ENCODE assay signal across 29 cellular contexts in genomic region chr6:29679962-29680361, GRCh38. TPM values are rescaled to one million over a fixed set of nuclear protein-coding genes. Genes with fewer than 3 reads are reported as not detected.
DNase-seq lines count a peak whose midpoint lies in the region; ATAC-seq, FAIRE-seq and TF ChIP-seq lines count a peak whose summit lies in the region.
"Had no signal": no experiment of that assay in that cellular context is flagged by ENCODE, and none has a peak within 500 bp of the region (broad histone marks: within the 10 kb centered on the region; RNA-seq: fewer than 3 reads in every experiment).

No MANE protein-coding gene starts in this region.

- no peak for ATAC-seq in T-helper 17 cell
- no peak for ATAC-seq in HG02884 (IDR thresholded peaks at IDR 0.05; ENCODE audit: unreplicated experiment)
- no peak for ATAC-seq in HG03097 (IDR thresholded peaks at IDR 0.05; ENCODE audit: low FRiP score, unreplicated experiment)
- ATAC-seq: A549; activated CD8-positive, alpha-beta T cell treated with anti-CD3 and anti-CD28 coated beads, Interleukin-2, amount 10 ng/mL, durations not matched to agents 7 days and 5 days had no signal

- peaks cover 7% of the 10 kb centered on the region for H3K4me1 Mint-ChIP-seq in T-helper 2 cell treated with Interferon-gamma antibody and Interleukin-4, amounts not matched to agents 5 μg/mL and 100 μg/mL, for 36 hours (ENCODE audit: low read depth)
- peaks cover 17% of the 10 kb centered on the region for H3K4me1 Mint-ChIP-seq in T-helper 17 cell

- no peak for DNase-seq in T-helper 2 cell treated with Interferon-gamma antibody and Interleukin-4, amounts not matched to agents 5 μg/mL and 100 μg/mL, for 36 hours (ENCODE audit: low spot score)
- no peak for DNase-seq in T-helper 2 cell
- no peak for DNase-seq in T-helper 17 cell
- DNase-seq in H1 (ENCODE audit: low read depth in 1 of 2, low spot score in 2 of 2) = no peak
- peak; percentile 74 to 75 for DNase-seq in trophoblast cell
- no peak for DNase-seq in DMS79 treated with DMSO at 0.1 percent for 48 hours (lab: John Stamatoyannopoulos, UW)
- DNase-seq: activated CD8-positive, alpha-beta T cell treated with anti-CD3 and anti-CD28 coated beads, Interleukin-2, amount 10 ng/mL, durations not matched to agents 7 days and 5 days; activated naive CD4-positive, alpha-beta T cell treated with anti-CD3 and anti-CD28 coated beads, Interleukin-2, amount 10 ng/mL, durations not matched to agents 7 days and 5 days; activated T-cell treated with anti-CD3 and anti-CD28 coated beads, Interleukin-2, amount 50 U/mL, for 24 hours; BE2C; Caco-2; EL; HFFc6; NCI-H1417 treated with DMSO at 0.1 percent for 48 hours; NCI-H510A; Peyer's patch; stimulated activated CD4-positive, alpha-beta T cell treated with anti-CD3 and anti-CD28 coated beads, Interleukin-2, amount 100 ng/mL, for 48 hours; transverse colon had no signal

- no peak overlapping the region for H3K9ac ChIP-seq in H1 (replicated peaks in 1 of 4; ENCODE audit: extremely low read depth in 1 of 4, low read depth in 3 of 4, low read length in 3 of 4)
- H3K9ac ChIP-seq in trophoblast cell (ENCODE audit: low read length) = no peak overlapping the region

- no peak overlapping the region for H3K4me3 ChIP-seq in H1 (ENCODE audit: extremely low read depth in 1 of 4, insufficient read depth in 2 of 4, low read depth in 3 of 4, low read length in 4 of 4)
- H3K4me3 ChIP-seq in trophoblast cell (ENCODE audit: low read depth, low read length) = no peak overlapping the region
- H3K4me3 ChIP-seq: A549, SJSA1, transverse colon had no signal

- H4K91ac ChIP-seq in H1 (replicated peaks; ENCODE audit: insufficient read length, low read length) (peak overlapping the region; percentile 44), trophoblast cell (ENCODE audit: low read depth, low read length) (peak overlapping the region; percentile 58)

- H3K36me3 ChIP-seq in H1 (ENCODE audit: control insufficient read depth in 2 of 4, insufficient read depth in 4 of 4, low read length in 3 of 4) (no peaks in the 10 kb centered on the region), trophoblast cell (ENCODE audit: control insufficient read depth in 1 of 2, insufficient read depth in 2 of 2, low read length in 2 of 2) (no peaks in the 10 kb centered on the region)
- H3K36me3 ChIP-seq: ascending aorta, BE2C, Peyer's patch, SJSA1, transverse colon had no signal

- H3K27ac ChIP-seq in H1 (ENCODE audit: low read depth, low read length) (no peak overlapping the region), trophoblast cell (ENCODE audit: low read depth, low read length) (no peak overlapping the region)
- H3K27ac ChIP-seq: A549, ascending aorta, Peyer's patch, SJSA1, transverse colon had no signal

- H3K27me3 ChIP-seq in H1 (replicated peaks in 1 of 4; ENCODE audit: control insufficient read depth in 3 of 4, extremely low read depth in 1 of 4, insufficient read depth in 3 of 4, low read length in 3 of 4) (no peaks in the 10 kb centered on the region), trophoblast cell (ENCODE audit: insufficient read depth, low read length) (no peaks in the 10 kb centered on the region)
- H3K27me3 ChIP-seq: BE2C, Peyer's patch, SJSA1, transverse colon had no signal

- H3K4me1 ChIP-seq in H1 (replicated peaks in 1 of 4; ENCODE audit: control insufficient read depth in 3 of 4, insufficient read depth in 4 of 4, low read length in 3 of 4) (peaks cover 0 to 8% (median 1%) of the 10 kb centered on the region in 4 experiments; a peak in 4 of 7 replicates), trophoblast cell (ENCODE audit: control insufficient read depth in 1 of 2, insufficient read depth in 2 of 2, low read length in 2 of 2) (peaks cover 10 to 15% of the 10 kb centered on the region in 2 experiments)
- H3K4me1 ChIP-seq: ascending aorta, BE2C, Caco-2, Peyer's patch, SJSA1, transverse colon had no signal

- H3K18ac ChIP-seq in H1 (ENCODE audit: extremely low read depth, low read length) = 0 out of 2 replicates have a peak overlapping the region, but pooled peaks have one; percentile 76
- no peak overlapping the region for H3K18ac ChIP-seq in trophoblast cell (ENCODE audit: low read length)

- CTCF ChIA-PET in H1 (lab: Charles Lee; ENCODE audit: partially characterized antibody) = interaction anchor here (1.0 to 12.7 kb wide), 3 partner anchors 9 to 24 kb away, joined by 3 to 502 read pairs (median 5); partner anchors contain the start of gene MOG

- H3K27me3 Mint-ChIP-seq in T-helper 2 cell treated with Interferon-gamma antibody and Interleukin-4, amounts not matched to agents 5 μg/mL and 100 μg/mL, for 36 hours (ENCODE audit: low read depth) = no peaks in the 10 kb centered on the region
- H3K27me3 Mint-ChIP-seq in T-helper 17 cell = peaks cover 14% of the 10 kb centered on the region

- peak overlapping the region; percentile 29; the same call in 1 of the 2 replicates for H4K8ac ChIP-seq in H1 (ENCODE audit: extremely low read depth, insufficient read depth, low read length)
- peak overlapping the region; percentile 57 for H4K8ac ChIP-seq in trophoblast cell (ENCODE audit: low read depth, low read length)

- H3K79me2 ChIP-seq in H1 (ENCODE audit: control insufficient read depth in 1 of 2, insufficient read depth in 2 of 2, low read length in 2 of 2) (no peaks in the 10 kb centered on the region), trophoblast cell (ENCODE audit: control insufficient read depth, insufficient read depth, low read length, poor library complexity) (no peaks in the 10 kb centered on the region)

- H3K9me3 ChIP-seq in T-helper 17 cell (ENCODE audit: control insufficient read depth, low read length, poor library complexity, severe bottlenecking) (no peaks in the 10 kb centered on the region), H1 (ENCODE audit: insufficient read depth in 2 of 2, low read depth in 1 of 2, low read length in 1 of 2) (peaks cover 0 to 3% of the 10 kb centered on the region in 2 experiments; a peak in 2 of 4 replicates), trophoblast cell (ENCODE audit: insufficient read depth, low read depth, low read length) (peaks cover 4% of the 10 kb centered on the region)
- H3K9me3 ChIP-seq: A549, ascending aorta, BE2C, Caco-2, Peyer's patch, SJSA1, transverse colon had no signal

- peak overlapping the region; percentile 56 for H4K12ac ChIP-seq in trophoblast cell (ENCODE audit: low read depth, low read length)

- H4K20me1 ChIP-seq in H1 (replicated peaks in 1 of 2; ENCODE audit: control insufficient read depth in 1 of 2, insufficient read depth in 2 of 2, low read length in 2 of 2) = no peaks in the 10 kb centered on the region

- H3K79me1 ChIP-seq in H1 (ENCODE audit: low read depth, low read length) = no peaks in the 10 kb centered on the region
- peaks cover 5% of the 10 kb centered on the region for H3K79me1 ChIP-seq in trophoblast cell (ENCODE audit: low read length)

- peak overlapping the region; percentile 3 for H3K56ac ChIP-seq in H1 (replicated peaks; ENCODE audit: insufficient read length, low read depth, low read length)

- H2BK15ac ChIP-seq in H1 (ENCODE audit: low read length) = no peak overlapping the region

- H3K9me3 Mint-ChIP-seq in T-helper 2 cell treated with Interferon-gamma antibody and Interleukin-4, amounts not matched to agents 5 μg/mL and 100 μg/mL, for 36 hours = no peaks in the 10 kb centered on the region
- H3K9me3 Mint-ChIP-seq: activated naive CD4-positive, alpha-beta T cell treated with anti-CD3 and anti-CD28 coated beads, Interleukin-2, amount 10 ng/mL, durations not matched to agents 7 days and 5 days; activated T-cell treated with anti-CD3 and anti-CD28 coated beads, Interleukin-2, amount 50 U/mL, for 24 hours; HFFc6; stimulated activated naive CD8-positive, alpha-beta T cell treated with anti-CD3 and anti-CD28 coated beads, Interleukin-15, Interleukin-2, amounts not matched to agents 100 ng/mL and 50 ng/mL, for 24 hours had no signal

- WGBS in H1 (ENCODE audit: extremely low coverage in 1 of 2, insufficient coverage in 1 of 2, insufficient read length in 1 of 2, insufficient replicate concordance in 2 of 2, low coverage in 1 of 2, low lambda C conversion rate in 2 of 2, missing lambda C conversion rate in 1 of 2), 2 experiments = 93% methylated on average over 13 of the region's 13 CpGs; no CpG with 5 or more reads in 1 of the 2 experiments
- WGBS in trophoblast cell (ENCODE audit: extremely low coverage, insufficient coverage, insufficient read length) = no CpG with 5 or more reads among the region's 13 CpGs

- peak overlapping the region; percentile 80 for H2BK5ac ChIP-seq in H1 (ENCODE audit: low read depth, low read length)
- no peak overlapping the region for H2BK5ac ChIP-seq in trophoblast cell (ENCODE audit: low read depth, low read length, poor library complexity)

- H2BK20ac ChIP-seq in H1 (ENCODE audit: low read length) = peak overlapping the region; percentile 80; the same call in 1 of the 2 replicates

- POLR2A ChIA-PET in H1 (lab: Charles Lee; ENCODE audit: partially characterized antibody) = interaction anchor here (0.7 kb wide), 1 partner anchor 30 kb away, joined by 3 read pairs; no protein-coding TSS in a partner anchor

- no peak overlapping the region for H4K5ac ChIP-seq in H1 (ENCODE audit: insufficient read length, low read depth, low read length)

- H3K4ac ChIP-seq in H1 (replicated peaks; ENCODE audit: insufficient read length, low read depth, low read length) (no peak overlapping the region), trophoblast cell (ENCODE audit: low read depth, low read length) (no peak overlapping the region)

- no peak for TF ChIP-seq EP300 in H1 (IDR thresholded peaks at IDR 0.05; ENCODE audit: borderline replicate concordance in 1 of 2, low read depth in 2 of 2, low read length in 2 of 2)

- H3K14ac ChIP-seq in H1 (ENCODE audit: insufficient read length) (no peak overlapping the region), trophoblast cell (ENCODE audit: low read length) (no peak overlapping the region)

- peak overlapping the region; percentile 86; the same call in 1 of the 2 replicates for H2AK5ac ChIP-seq in H1 (ENCODE audit: low read depth, low read length)
- peak overlapping the region; percentile 53 for H2AK5ac ChIP-seq in trophoblast cell (ENCODE audit: low read length)

- TF ChIP-seq RAD21 in H1 (IDR thresholded peaks at IDR 0.05 in 1 of 2, conservative IDR thresholded peaks at IDR 0.05 in 1 of 2; ENCODE audit: low read depth in 2 of 2, low read length in 2 of 2) = no peak

- H2BK120ac ChIP-seq in H1 (replicated peaks; ENCODE audit: low read depth, low read length) = peak overlapping the region; percentile 77
- no peak overlapping the region for H2BK120ac ChIP-seq in trophoblast cell (ENCODE audit: insufficient read depth, low read length, poor library complexity)

- H2AFZ ChIP-seq in H1 (ENCODE audit: low read length) = peak overlapping the region; percentile 52; the same call in 1 of the 2 replicates
- H2AFZ ChIP-seq in trophoblast cell (ENCODE audit: insufficient read depth, low read length, poor library complexity) = no peak overlapping the region

- H3K23ac ChIP-seq in H1 (ENCODE audit: insufficient read length) (no peak overlapping the region), trophoblast cell (ENCODE audit: low read length) (no peak overlapping the region)

- no peak for FAIRE-seq in H1 (lab: Jason Lieb, UNC)
- FAIRE-seq: A549 had no signal

- H2BK12ac ChIP-seq in H1 (ENCODE audit: low read depth, low read length) = peak overlapping the region; percentile 81; the same call in 1 of the 2 replicates
- H2BK12ac ChIP-seq in trophoblast cell (ENCODE audit: low read length) = peak overlapping the region; percentile 75

- no peak for TF ChIP-seq CTCF in H1 (IDR thresholded peaks at IDR 0.05; ENCODE audit: control extremely low read depth in 1 of 3, insufficient read depth in 1 of 3, low read depth in 1 of 3, low read length in 3 of 3)

- H3K4me3 Mint-ChIP-seq in T-helper 2 cell treated with Interferon-gamma antibody and Interleukin-4, amounts not matched to agents 5 μg/mL and 100 μg/mL, for 36 hours = peak overlapping the region; percentile 63
- H3K4me3 Mint-ChIP-seq in T-helper 17 cell = peak overlapping the region; percentile 76
- H3K4me3 Mint-ChIP-seq: activated CD8-positive, alpha-beta T cell treated with anti-CD3 and anti-CD28 coated beads, Interleukin-2, amount 10 ng/mL, durations not matched to agents 7 days and 5 days; activated naive CD4-positive, alpha-beta T cell treated with anti-CD3 and anti-CD28 coated beads, Interleukin-2, amount 10 ng/mL, durations not matched to agents 7 days and 5 days; activated T-cell treated with anti-CD3 and anti-CD28 coated beads, Interleukin-2, amount 50 U/mL, for 24 hours; HFFc6; stimulated activated naive CD8-positive, alpha-beta T cell treated with anti-CD3 and anti-CD28 coated beads, Interleukin-15, Interleukin-2, amounts not matched to agents 100 ng/mL and 50 ng/mL, for 24 hours had no signal

- H3K4me2 ChIP-seq in H1 (ENCODE audit: insufficient read depth in 1 of 2, low read depth in 2 of 2, low read length in 2 of 2) (no peak overlapping the region), trophoblast cell (ENCODE audit: low read length) (no peak overlapping the region)
- H3K4me2 ChIP-seq: A549 had no signal

- no peaks in the 10 kb centered on the region for H3K23me2 ChIP-seq in H1 (ENCODE audit: low read depth, low read length)

- TF ChIP-seq POLR2A in H1 (IDR thresholded peaks at IDR 0.05; ENCODE audit: control extremely low read depth in 1 of 2, low read depth in 2 of 2, low read length in 2 of 2) = no peak

- no peaks in the 10 kb centered on the region for H3K36me3 Mint-ChIP-seq in T-helper 2 cell treated with Interferon-gamma antibody and Interleukin-4, amounts not matched to agents 5 μg/mL and 100 μg/mL, for 36 hours (ENCODE audit: low read depth)
- H3K36me3 Mint-ChIP-seq in T-helper 17 cell (ENCODE audit: low read depth) = no peaks in the 10 kb centered on the region
- H3K36me3 Mint-ChIP-seq: activated naive CD4-positive, alpha-beta T cell treated with anti-CD3 and anti-CD28 coated beads, Interleukin-2, amount 10 ng/mL, durations not matched to agents 7 days and 5 days had no signal

- H3K27ac Mint-ChIP-seq in T-helper 2 cell treated with Interferon-gamma antibody and Interleukin-4, amounts not matched to agents 5 μg/mL and 100 μg/mL, for 36 hours = peak overlapping the region; percentile 10
- H3K27ac Mint-ChIP-seq in T-helper 17 cell = peak overlapping the region; percentile 47
- H3K27ac Mint-ChIP-seq: activated CD8-positive, alpha-beta T cell treated with anti-CD3 and anti-CD28 coated beads, Interleukin-2, amount 10 ng/mL, durations not matched to agents 7 days and 5 days; activated naive CD4-positive, alpha-beta T cell treated with anti-CD3 and anti-CD28 coated beads, Interleukin-2, amount 10 ng/mL, durations not matched to agents 7 days and 5 days; activated T-cell treated with anti-CD3 and anti-CD28 coated beads, Interleukin-2, amount 50 U/mL, for 24 hours; HFFc6; stimulated activated naive CD8-positive, alpha-beta T cell treated with anti-CD3 and anti-CD28 coated beads, Interleukin-15, Interleukin-2, amounts not matched to agents 100 ng/mL and 50 ng/mL, for 24 hours had no signal

RNA-seq across cellular contexts. Expression of gene ZFP57, which starts 1.0 kb away (rescaled TPM):
- 1 to 10 TPM in 1 of 2 donors, not detected in 1; 3.1 TPM for total RNA-seq in T-helper 17 cell
- total RNA-seq in H1 (2021; fragmentation: NEBNext Ultra II Directional; extraction: Animal tissue kit (Norgen Biotek cat#: 25700)) = 1.2 TPM in 2 replicates
- 0.85 and 1.0 TPM in 2 replicates for polyA plus RNA-seq in H1 (2011; rRNA removed)
- 1.4 TPM for polyA plus RNA-seq in H1 (2011; cell fraction: cytosol; rRNA removed)
- 1.7 TPM for polyA plus RNA-seq in H1 (2011; cell fraction: nucleus; rRNA removed)
- polyA plus RNA-seq in H1 (2012, experiment 1 of 2) = 0.64 to 1.1 TPM (median 0.75 TPM) in 4 replicates
- 0.43 TPM for polyA plus RNA-seq in H1 (2012, experiment 2 of 2)
- polyA plus RNA-seq in H1 (2013, experiment 1 of 2) = 0.63 TPM
- 0.68 TPM for polyA plus RNA-seq in H1 (2013, experiment 2 of 2)
- polyA minus RNA-seq in H1 (2011; rRNA and poly(A)+ RNA removed) = 0.63 and 0.98 TPM in 2 replicates
- 0.73 TPM for polyA minus RNA-seq in H1 (2011; cell fraction: cytosol; rRNA and poly(A)+ RNA removed)
- polyA minus RNA-seq in H1 (2011; cell fraction: nucleus; rRNA and poly(A)+ RNA removed) = 0.50 TPM
- polyA plus RNA-seq in trophoblast cell (2013) = 0.38 and 0.71 TPM in 2 replicates
- total RNA-seq: activated CD8-positive, alpha-beta T cell treated with anti-CD3 and anti-CD28 coated beads, Interleukin-2, amount 10 ng/mL, durations not matched to agents 7 days and 5 days; ascending aorta; Caco-2; glomerular endothelial cell; HFFc6; myocyte; SJSA1 had no signal

RNA-seq across cellular contexts. Expression of gene MOG, which starts 23.1 kb away (rescaled TPM):
- total RNA-seq in T-helper 17 cell = not detected
- total RNA-seq in H1 (2021; fragmentation: NEBNext Ultra II Directional; extraction: Animal tissue kit (Norgen Biotek cat#: 25700)) = 0.31 and 0.86 TPM in 2 replicates
- 0.17 and 0.19 TPM in 2 replicates for polyA plus RNA-seq in H1 (2011; rRNA removed)
- polyA plus RNA-seq in H1 (2011; cell fraction: cytosol; rRNA removed) = 0.43 TPM
- 0.36 TPM for polyA plus RNA-seq in H1 (2011; cell fraction: nucleus; rRNA removed)
- 0.19 to 0.36 TPM (median 0.33 TPM) in 4 replicates for polyA plus RNA-seq in H1 (2012, experiment 1 of 2)
- 0.28 TPM for polyA plus RNA-seq in H1 (2012, experiment 2 of 2)
- 0.26 TPM for polyA plus RNA-seq in H1 (2013, experiment 1 of 2)
- polyA plus RNA-seq in H1 (2013, experiment 2 of 2) = 0.35 TPM
- polyA minus RNA-seq in H1 (2011; rRNA and poly(A)+ RNA removed) = 0.07 and 0.47 TPM in 2 replicates
- not detected for polyA minus RNA-seq in H1 (2011; cell fraction: cytosol; rRNA and poly(A)+ RNA removed)
- polyA minus RNA-seq in H1 (2011; cell fraction: nucleus; rRNA and poly(A)+ RNA removed) = 1.6 TPM
- polyA plus RNA-seq in trophoblast cell (2013) = 0.07 TPM in 1 of 2 replicates, not detected in the other
- total RNA-seq: activated CD8-positive, alpha-beta T cell treated with anti-CD3 and anti-CD28 coated beads, Interleukin-2, amount 10 ng/mL, durations not matched to agents 7 days and 5 days; ascending aorta; Caco-2; glomerular endothelial cell; HFFc6; lung microvascular endothelial cell; myocyte; omental fat pad; Peyer's patch; SJSA1; transverse colon had no signal
- polyA plus RNA-seq: A549, esophagus had no signal

RNA-seq across cellular contexts. Expression of gene HLA-F, which starts 43.3 kb away (rescaled TPM):
- total RNA-seq in T-helper 17 cell = 100 to 1,000 TPM; 629 to 717 TPM
- total RNA-seq in H1 (2021; fragmentation: NEBNext Ultra II Directional; extraction: Animal tissue kit (Norgen Biotek cat#: 25700)) = 6.5 and 9.6 TPM in 2 replicates
- 8.9 and 11.7 TPM in 2 replicates for polyA plus RNA-seq in H1 (2011; rRNA removed)
- 13.2 TPM for polyA plus RNA-seq in H1 (2011; cell fraction: cytosol; rRNA removed)
- 32.8 TPM for polyA plus RNA-seq in H1 (2011; cell fraction: nucleus; rRNA removed)
- polyA plus RNA-seq in H1 (2012, experiment 1 of 2) = 7.1 to 15.9 TPM (median 12.2 TPM) in 4 replicates
- 9.8 TPM for polyA plus RNA-seq in H1 (2012, experiment 2 of 2)
- polyA plus RNA-seq in H1 (2013, experiment 1 of 2) = 21.2 TPM
- 21.4 TPM for polyA plus RNA-seq in H1 (2013, experiment 2 of 2)
- polyA minus RNA-seq in H1 (2011; rRNA and poly(A)+ RNA removed) = 3.5 and 4.5 TPM in 2 replicates
- polyA minus RNA-seq in H1 (2011; cell fraction: cytosol; rRNA and poly(A)+ RNA removed) = not detected
- polyA minus RNA-seq in H1 (2011; cell fraction: nucleus; rRNA and poly(A)+ RNA removed) = 7.2 TPM
- polyA plus RNA-seq in trophoblast cell (2013) = 0.15 and 0.29 TPM in 2 replicates

RNA-seq across cellular contexts. Expression of gene GABBR1, which starts 47.0 kb away (rescaled TPM):
- 100 to 1,000 TPM; 101 to 139 TPM for total RNA-seq in T-helper 17 cell
- total RNA-seq in H1 (2021; fragmentation: NEBNext Ultra II Directional; extraction: Animal tissue kit (Norgen Biotek cat#: 25700)) = 67.8 and 75.9 TPM in 2 replicates
- 78.3 and 86.7 TPM in 2 replicates for polyA plus RNA-seq in H1 (2011; rRNA removed)
- polyA plus RNA-seq in H1 (2011; cell fraction: cytosol; rRNA removed) = 59.9 TPM
- polyA plus RNA-seq in H1 (2011; cell fraction: nucleus; rRNA removed) = 315 TPM
- polyA plus RNA-seq in H1 (2012, experiment 1 of 2) = 55.4 to 76.8 TPM (median 71.2 TPM) in 4 replicates
- polyA plus RNA-seq in H1 (2012, experiment 2 of 2) = 19.6 TPM
- polyA plus RNA-seq in H1 (2013, experiment 1 of 2) = 58.3 TPM
- polyA plus RNA-seq in H1 (2013, experiment 2 of 2) = 52.1 TPM
- 73.3 and 88.3 TPM in 2 replicates for polyA minus RNA-seq in H1 (2011; rRNA and poly(A)+ RNA removed)
- polyA minus RNA-seq in H1 (2011; cell fraction: cytosol; rRNA and poly(A)+ RNA removed) = 25.2 TPM
- 118 TPM for polyA minus RNA-seq in H1 (2011; cell fraction: nucleus; rRNA and poly(A)+ RNA removed)
- 15.2 and 15.5 TPM in 2 replicates for polyA plus RNA-seq in trophoblast cell (2013)

Comparison
In these comparisons a context has a peak if more than half of its experiments do, and no peak if none do; other contexts are left out.
1. DNase-seq: peak in trophoblast cell (2 of 2); none in T-helper 2 cell treated with Interferon-gamma antibody and Interleukin-4, amounts not matched to agents 5 μg/mL and 100 μg/mL, for 36 hours (single experiment), T-helper 2 cell (0 of 5), T-helper 17 cell (0 of 3), H1 (0 of 2) and DMS79 treated with DMSO at 0.1 percent for 48 hours (single experiment).
2. RNA of gene HLA-F, which starts 43.3 kb away (total RNA-seq): 629 to 717 TPM in T-helper 17 cell; 6.5 to 9.6 TPM in H1; every median in the first group is over 10 times any median in the second.